Comparison of ENCODE assay signal across 19 cellular contexts in the genomic region with DNA sequence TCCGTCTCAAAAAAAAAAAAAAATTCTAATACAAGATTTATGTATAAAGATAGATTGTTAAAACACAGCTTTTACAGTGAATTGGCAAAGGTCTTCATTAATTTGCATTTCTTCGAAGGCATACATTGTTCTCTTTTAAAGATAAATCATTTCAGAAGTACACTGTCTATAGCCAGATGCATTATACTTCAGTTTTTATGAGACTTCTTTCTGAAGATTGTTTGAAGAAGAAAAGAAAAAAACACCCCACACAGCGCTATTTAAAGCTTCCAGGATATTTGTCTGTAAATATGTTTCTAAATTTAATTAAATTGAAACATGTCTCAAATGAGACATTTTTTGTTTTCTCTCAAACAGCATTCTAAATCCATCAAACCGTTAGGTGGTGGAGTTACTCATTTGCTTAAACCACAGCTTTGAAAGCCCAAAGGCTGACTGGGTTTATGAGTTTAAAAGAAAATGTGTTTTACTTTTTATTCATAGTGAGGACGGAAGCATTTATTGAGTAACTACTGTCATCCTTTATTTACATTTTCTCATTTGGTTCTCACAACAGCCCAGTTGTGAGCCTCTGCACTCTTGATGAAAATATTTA. TPM values are rescaled to one million over a fixed set of nuclear protein-coding genes. Genes with fewer than 3 reads are reported as not detected.
A peak's percentile ranks its signal among the peaks of the same experiment; 100 is the strongest.
DNase-seq lines count a peak whose midpoint lies in the region; ATAC-seq and TF ChIP-seq lines count a peak whose summit lies in the region.
"Had no signal": no experiment of that assay in that cellular context is flagged by ENCODE, and none has a peak within 500 bp of the region (broad histone marks: within the 10 kb centered on the region; RNA-seq: fewer than 3 reads in every experiment).

No MANE protein-coding gene starts in this region.

- no peak overlapping the region for H3K4me3 ChIP-seq in GM12865 (ENCODE audit: low read depth, low read length)
- H3K4me3 ChIP-seq in SK-N-MC = no peak overlapping the region
- H3K4me3 ChIP-seq in MM.1S (ENCODE audit: low read length) = no peak overlapping the region
- H3K4me3 ChIP-seq in trophoblast cell (ENCODE audit: low read depth, low read length) = no peak overlapping the region
- H3K4me3 ChIP-seq: adrenal gland, cardiac muscle cell, esophagus squamous epithelium, stomach had no signal

- H3K79me1 ChIP-seq in trophoblast cell (ENCODE audit: low read length) = no peaks in the 10 kb centered on the region

- no peak overlapping the region for H3K4ac ChIP-seq in trophoblast cell (ENCODE audit: low read depth, low read length)

- H3K27ac ChIP-seq in SK-N-MC (peak overlapping the region; percentile 15; the same call in 1 of the 2 replicates), MM.1S (ENCODE audit: low read length) (no peak overlapping the region), trophoblast cell (ENCODE audit: low read depth, low read length) (no peak overlapping the region)
- H3K27ac ChIP-seq: adrenal gland, cardiac muscle cell, esophagus squamous epithelium, stomach had no signal

- no peak overlapping the region for H3K18ac ChIP-seq in trophoblast cell (ENCODE audit: low read length)

- H3K14ac ChIP-seq in trophoblast cell (ENCODE audit: low read length) = no peak overlapping the region

- no peaks in the 10 kb centered on the region for H3K4me1 ChIP-seq in MM.1S (ENCODE audit: low read length)
- H3K4me1 ChIP-seq in trophoblast cell (ENCODE audit: control insufficient read depth in 1 of 2, insufficient read depth in 2 of 2, low read length in 2 of 2) = no peaks in the 10 kb centered on the region
- H3K4me1 ChIP-seq: adrenal gland, esophagus squamous epithelium, stomach had no signal

- no peak overlapping the region for H3K4me2 ChIP-seq in MM.1S (ENCODE audit: low read depth, low read length)
- H3K4me2 ChIP-seq in trophoblast cell (ENCODE audit: low read length) = no peak overlapping the region

- no peak overlapping the region for H4K91ac ChIP-seq in trophoblast cell (ENCODE audit: low read depth, low read length)

- no peaks in the 10 kb centered on the region for H3K27me3 ChIP-seq in MM.1S (replicated peaks; ENCODE audit: insufficient read depth, low read length)
- H3K27me3 ChIP-seq in trophoblast cell (ENCODE audit: insufficient read depth, low read length) = no peaks in the 10 kb centered on the region
- H3K27me3 ChIP-seq: adrenal gland, cardiac muscle cell, esophagus squamous epithelium, stomach had no signal

- H2AK5ac ChIP-seq in trophoblast cell (ENCODE audit: low read length) = no peak overlapping the region

- TF ChIP-seq CTCF in GM12865 (IDR thresholded peaks at IDR 0.05; ENCODE audit: insufficient read depth, low read depth, low read length, missing control alignments) = no peak
- no peak for TF ChIP-seq CTCF in MM.1S (IDR thresholded peaks at IDR 0.05; ENCODE audit: low read length)

- H3K9me2 ChIP-seq in MM.1S (replicated peaks; ENCODE audit: insufficient read depth, low read length) = no peaks in the 10 kb centered on the region

- no CpG with 5 or more reads among the region's 5 CpGs for WGBS in trophoblast cell (ENCODE audit: extremely low coverage, insufficient coverage, insufficient read length)

- no peak overlapping the region for H2BK12ac ChIP-seq in trophoblast cell (ENCODE audit: low read length)

- H3K9me3 ChIP-seq in SK-N-MC (ENCODE audit: low read depth, low read length) (no peaks in the 10 kb centered on the region), MM.1S (replicated peaks; ENCODE audit: insufficient read depth, low read length) (no peaks in the 10 kb centered on the region), trophoblast cell (ENCODE audit: insufficient read depth, low read depth, low read length) (no peaks in the 10 kb centered on the region)
- H3K9me3 ChIP-seq: adrenal gland, esophagus squamous epithelium, stomach had no signal

- H3F3A ChIP-seq in MM.1S (ENCODE audit: insufficient read depth, low read length) = no peaks in the 10 kb centered on the region

- no peaks in the 10 kb centered on the region for H3K36me3 ChIP-seq in SK-N-MC (ENCODE audit: insufficient read depth, low read length)
- H3K36me3 ChIP-seq in MM.1S (replicated peaks; ENCODE audit: insufficient read depth, low read length) = no peaks in the 10 kb centered on the region
- no peaks in the 10 kb centered on the region for H3K36me3 ChIP-seq in trophoblast cell (ENCODE audit: control insufficient read depth in 1 of 2, insufficient read depth in 2 of 2, low read length in 2 of 2)
- H3K36me3 ChIP-seq: adrenal gland, cardiac muscle cell, esophagus squamous epithelium had no signal

- H2AFZ ChIP-seq in MM.1S (ENCODE audit: low read length) (no peak overlapping the region), trophoblast cell (ENCODE audit: insufficient read depth, low read length, poor library complexity) (no peak overlapping the region)

- H2BK120ac ChIP-seq in trophoblast cell (ENCODE audit: insufficient read depth, low read length, poor library complexity) = no peak overlapping the region

- H3K9ac ChIP-seq in SK-N-MC (ENCODE audit: insufficient read length) = no peak overlapping the region
- H3K9ac ChIP-seq in MM.1S (ENCODE audit: low read length) = no peak overlapping the region
- H3K9ac ChIP-seq in trophoblast cell (ENCODE audit: low read length) = no peak overlapping the region

- H2BK5ac ChIP-seq in trophoblast cell (ENCODE audit: low read depth, low read length, poor library complexity) = no peak overlapping the region

- H3K23ac ChIP-seq in trophoblast cell (ENCODE audit: low read length) = no peak overlapping the region

- DNase-seq in GM12865 (ENCODE audit: low read depth) = peak; percentile 61
- no peak for DNase-seq in SK-N-MC (ENCODE audit: low read depth, low spot score)
- no peak for DNase-seq in MM.1S
- no peak for DNase-seq in dedifferentiated amniotic fluid mesenchymal stem cell (ENCODE audit: extremely low spot score)
- no peak for DNase-seq in trophoblast cell
- no peak for DNase-seq in NCI-H2196 treated with DMSO at 0.1 percent for 48 hours (lab: John Stamatoyannopoulos, UW; ENCODE audit: unreplicated experiment)
- DNase-seq: activated CD4-positive, alpha-beta T cell treated with anti-CD3 and anti-CD28 coated beads for 36 hours; activated effector memory CD4-positive, alpha-beta T cell treated with Interleukin-2 at 50 U/mL for 16 hours; adrenal gland; CD8-positive, alpha-beta memory T cell; DND-41; esophagus squamous epithelium; NCI-H1092; PC-3; stimulated activated CD4-positive, alpha-beta T cell treated with anti-CD3 and anti-CD28 coated beads, Interleukin-2, amount 100 ng/mL, for 24 hours; stomach had no signal

- H4K20me1 ChIP-seq in MM.1S (ENCODE audit: insufficient read depth, low read length) = no peaks in the 10 kb centered on the region; the same call in 1 of the 2 replicates

- ATAC-seq in GM21390 (IDR thresholded peaks at IDR 0.05; ENCODE audit: unreplicated experiment) (peak; percentile 65), HG02973 (IDR thresholded peaks at IDR 0.05; ENCODE audit: unreplicated experiment) (peak; percentile 61)
- ATAC-seq: activated CD4-positive, alpha-beta T cell treated with anti-CD3 and anti-CD28 coated beads for 36 hours; PC-3 had no signal

- no peaks in the 10 kb centered on the region for H3K79me2 ChIP-seq in MM.1S (ENCODE audit: low read length)
- H3K79me2 ChIP-seq in trophoblast cell (ENCODE audit: control insufficient read depth, insufficient read depth, low read length, poor library complexity) = no peaks in the 10 kb centered on the region

- H4K8ac ChIP-seq in trophoblast cell (ENCODE audit: low read depth, low read length) = no peak overlapping the region

- no peak overlapping the region for H4K12ac ChIP-seq in trophoblast cell (ENCODE audit: low read depth, low read length)

RNA-seq across cellular contexts. Expression of a gene that starts 42.4 kb away (rescaled TPM):
- polyA plus RNA-seq in trophoblast cell (2013) = not detected in 2 replicates
- polyA plus RNA-seq: CD8-positive, alpha-beta memory T cell had no signal

RNA-seq across cellular contexts. Expression of a gene that starts 55.2 kb away (rescaled TPM):
- polyA plus RNA-seq in trophoblast cell (2013) = 10.5 and 11.9 TPM in 2 replicates
